Comparison of ENCODE assay signal across 8 cellular contexts in the genomic region with DNA sequence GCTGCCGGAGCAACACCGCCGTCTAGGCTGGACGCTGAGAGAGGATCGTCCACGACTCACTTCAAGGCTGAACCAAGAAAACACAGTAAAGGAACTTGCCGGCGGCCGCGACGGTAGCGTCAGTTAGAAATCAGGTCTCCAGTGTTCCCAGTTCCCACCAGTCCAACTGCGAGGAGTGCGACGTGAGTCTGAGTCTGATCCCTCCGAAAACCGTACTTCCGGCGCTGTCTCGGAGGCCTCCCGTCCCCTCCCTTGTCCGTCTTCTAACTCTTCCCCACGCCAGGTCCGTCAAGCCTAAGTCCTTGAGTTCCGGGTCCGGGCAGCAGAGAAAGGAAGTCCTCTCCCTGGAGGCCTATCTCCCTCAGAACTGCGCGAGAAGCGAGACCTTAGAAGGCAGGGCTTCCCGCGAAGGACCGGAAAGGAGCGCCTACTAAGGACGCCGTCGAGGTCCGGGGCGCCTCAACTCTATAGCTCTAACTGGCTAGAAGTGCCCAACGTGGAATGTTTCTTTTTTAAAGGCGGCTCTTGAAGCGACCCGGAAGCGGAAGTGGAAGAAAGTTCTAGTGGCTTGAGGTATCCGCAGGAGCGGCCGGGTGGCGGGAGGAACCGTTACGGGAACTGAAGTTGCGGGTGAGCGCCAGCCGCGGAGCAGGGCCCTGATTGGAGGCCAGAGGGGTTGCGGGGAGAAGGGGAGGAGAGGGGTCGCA. TPM values are rescaled to one million over a fixed set of nuclear protein-coding genes. Genes with fewer than 3 reads are reported as not detected.
DNase-seq lines count a peak whose midpoint lies in the region; ATAC-seq and TF ChIP-seq lines count a peak whose summit lies in the region.

A gene with protein sequence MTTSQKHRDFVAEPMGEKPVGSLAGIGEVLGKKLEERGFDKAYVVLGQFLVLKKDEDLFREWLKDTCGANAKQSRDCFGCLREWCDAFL (plus strand): TSS at position 563 of the 707 bp plus-strand sequence. CDS start 748 bp downstream, outside the sequence.
A gene with protein sequence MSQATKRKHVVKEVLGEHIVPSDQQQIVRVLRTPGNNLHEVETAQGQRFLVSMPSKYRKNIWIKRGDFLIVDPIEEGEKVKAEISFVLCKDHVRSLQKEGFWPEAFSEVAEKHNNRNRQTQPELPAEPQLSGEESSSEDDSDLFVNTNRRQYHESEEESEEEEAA (minus strand): TSS at position 217 of the 707 bp plus-strand sequence. CDS start 1,768 bp downstream, outside the sequence.

- peaks cover 4 to 30% (median 21%) of the 10 kb centered on the region in 4 donors for H3K4me1 ChIP-seq in liver (ENCODE audit: control insufficient read depth in 4 of 4, insufficient read depth in 4 of 4, low read length in 3 of 4)

- no peaks in the 10 kb centered on the region for H3K9me3 Mint-ChIP-seq in CD14-positive monocyte

- H3K27ac ChIP-seq in liver (ENCODE audit: low read depth in 1 of 2, low read length in 2 of 2): peak within 1 kb of the TSS; percentile 88 to 97

- intact Hi-C loops in CD14-positive monocyte (cut with micrococcal nuclease): loop anchor here (2.0 to 5.0 kb wide), 3 partner anchors 21 to 40 kb away; partner anchors contain the start of gene SART1 (in 1 of the 2)

- no peaks in the 10 kb centered on the region for H3K27me3 Mint-ChIP-seq in CD14-positive monocyte (ENCODE audit: low read depth in 3 of 3)

- DNase-seq in CD14-positive monocyte (ENCODE audit: low spot score) (peak; percentile 95), NCI-H82 (lab: John Stamatoyannopoulos, UW) (peak; percentile 97), dermis microvascular lymphatic vessel endothelial cell (ENCODE audit: low read depth in 2 of 2) (peak; percentile 90 to 98)
- peak; percentile 88 for DNase-seq in activated CD4-positive, alpha-beta T cell treated with anti-CD3 and anti-CD28 coated beads, Interleukin-2, amount 50 U/mL, for 4 hours
- peak; percentile 85 for DNase-seq in stimulated activated CD4-positive, alpha-beta T cell treated with anti-CD3 and anti-CD28 coated beads, Interleukin-4, amount 100 ng/mL, for 1 hour

- peak within 1 kb of the TSS; percentile 51 to 75 for H3K9ac ChIP-seq in liver (ENCODE audit: low read depth in 1 of 2, low read length in 2 of 2)

- peaks cover 18% of the 10 kb centered on the region for H3K4me1 Mint-ChIP-seq in CD14-positive monocyte

- TF ChIP-seq RAD21 in liver (IDR thresholded peaks at IDR 0.05): peak in 1 of 2 donors; percentile 45

- H3K4me3 Mint-ChIP-seq in CD14-positive monocyte: peak within 1 kb of the TSS; percentile 97 to 98

- H3K36me3 Mint-ChIP-seq in CD14-positive monocyte: peaks cover 42 to 64% of the 10 kb centered on the region in 2 donors

- no peaks in the 10 kb centered on the region for H3K9me3 ChIP-seq in liver (ENCODE audit: control insufficient read depth in 4 of 4, low read length in 3 of 4)

- peak within 1 kb of the TSS; percentile 77 to 97 (median 92) for H3K4me3 ChIP-seq in liver (ENCODE audit: low read depth in 1 of 3, low read length in 3 of 3)

- TF ChIP-seq CTCF in CD14-positive monocyte (IDR thresholded peaks at IDR 0.05) (no peak), liver (IDR thresholded peaks at IDR 0.05; ENCODE audit: low read depth, low read length, missing input control) (no peak)

- peak within 1 kb of the TSS; percentile 98 to 100 (median 100) for H3K27ac Mint-ChIP-seq in CD14-positive monocyte

- H3K27me3 ChIP-seq in liver (ENCODE audit: control insufficient read depth in 4 of 4, insufficient read depth in 4 of 4, low read length in 3 of 4): no peaks in the 10 kb centered on the region

- H3K36me3 ChIP-seq in liver (ENCODE audit: control insufficient read depth in 4 of 4, insufficient read depth in 3 of 4, low read depth in 1 of 4, low read length in 3 of 4): peaks cover 2 to 41% (median 32%) of the 10 kb centered on the region in 4 donors

- ATAC-seq in GM19438 (IDR thresholded peaks at IDR 0.05; ENCODE audit: low read depth, unreplicated experiment) (peak; percentile 75), HG03575 (IDR thresholded peaks at IDR 0.05; ENCODE audit: extremely low read depth, insufficient number of reproducible peaks, low FRiP score, unreplicated experiment) (peak; percentile 66)

- under 1% methylated on average over 55 of the region's 55 CpGs for WGBS in liver

TF ChIP-seq in liver, 16 proteins besides CTCF, POLR2A, EP300 and RAD21:
- TF ChIP-seq, protein P1, sequence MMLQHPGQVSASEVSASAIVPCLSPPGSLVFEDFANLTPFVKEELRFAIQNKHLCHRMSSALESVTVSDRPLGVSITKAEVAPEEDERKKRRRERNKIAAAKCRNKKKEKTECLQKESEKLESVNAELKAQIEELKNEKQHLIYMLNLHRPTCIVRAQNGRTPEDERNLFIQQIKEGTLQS (IDR thresholded peaks at IDR 0.05): peak; percentile 58
- TF ChIP-seq HNF4G (IDR thresholded peaks at IDR 0.05) (peak; percentile 9), GABPA (IDR thresholded peaks at IDR 0.05 in 1 of 2, conservative IDR thresholded peaks at IDR 0.05 in 1 of 2) (peak; percentile 98 to 99), REST (IDR thresholded peaks at IDR 0.05) (peak; percentile 82), RXRA (IDR thresholded peaks at IDR 0.05) (peak; percentile 56 to 76), EGR1 (IDR thresholded peaks at IDR 0.05; ENCODE audit: low read depth in 2 of 2) (peak; percentile 50 to 72), SP1 (IDR thresholded peaks at IDR 0.05) (peak; percentile 83), FOXA2 (IDR thresholded peaks at IDR 0.05) (no peak), NR2F2 (IDR thresholded peaks at IDR 0.05) (peak; percentile 88), FOXA1 (IDR thresholded peaks at IDR 0.05) (no peak), HNF4A (conservative IDR thresholded peaks at IDR 0.05) (peak; percentile 51 to 68), JUND (IDR thresholded peaks at IDR 0.05) (peak in 1 of 2 donors; percentile 56), YY1 (IDR thresholded peaks at IDR 0.05) (peak; percentile 93), TAF1 (conservative IDR thresholded peaks at IDR 0.05) (no peak), ZBTB33 (IDR thresholded peaks at IDR 0.05) (peak; percentile 98)
- TF ChIP-seq, protein P2, sequence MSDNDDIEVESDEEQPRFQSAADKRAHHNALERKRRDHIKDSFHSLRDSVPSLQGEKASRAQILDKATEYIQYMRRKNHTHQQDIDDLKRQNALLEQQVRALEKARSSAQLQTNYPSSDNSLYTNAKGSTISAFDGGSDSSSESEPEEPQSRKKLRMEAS (IDR thresholded peaks at IDR 0.05): peak; percentile 94

RNA-seq across cellular contexts. Expression of the first gene that starts in this region (rescaled TPM):
- polyA plus RNA-seq in CD14-positive monocyte (100 to 1,000 TPM; 142 to 175 TPM), liver (10 to 100 TPM; 83.0 to 100.0 TPM)
- total RNA-seq in dermis microvascular lymphatic vessel endothelial cell (16.7 and 20.4 TPM in 2 replicates), liver (10 to 100 TPM; 10.7 to 11.1 TPM)

RNA-seq across cellular contexts. Expression of the second gene that starts in this region (rescaled TPM):
- polyA plus RNA-seq in CD14-positive monocyte (10 to 100 TPM; 16.4 to 18.2 TPM), liver (10 to 100 TPM in 1 of 2 donors, 1 to 10 TPM in 1; 6.3 to 12.6 TPM)
- total RNA-seq in dermis microvascular lymphatic vessel endothelial cell (21.7 and 29.7 TPM in 2 replicates), liver (10 to 100 TPM; 15.9 to 18.2 TPM)

Comparison
In these comparisons a context has a peak if more than half of its experiments do, and no peak if none do; other contexts are left out.
1. Peak in every context shown above with its lines: DNase-seq, ATAC-seq, H3K4me3 ChIP-seq and H3K27ac ChIP-seq.